ENCODE assay signal across 8 cellular contexts in the genomic region with DNA sequence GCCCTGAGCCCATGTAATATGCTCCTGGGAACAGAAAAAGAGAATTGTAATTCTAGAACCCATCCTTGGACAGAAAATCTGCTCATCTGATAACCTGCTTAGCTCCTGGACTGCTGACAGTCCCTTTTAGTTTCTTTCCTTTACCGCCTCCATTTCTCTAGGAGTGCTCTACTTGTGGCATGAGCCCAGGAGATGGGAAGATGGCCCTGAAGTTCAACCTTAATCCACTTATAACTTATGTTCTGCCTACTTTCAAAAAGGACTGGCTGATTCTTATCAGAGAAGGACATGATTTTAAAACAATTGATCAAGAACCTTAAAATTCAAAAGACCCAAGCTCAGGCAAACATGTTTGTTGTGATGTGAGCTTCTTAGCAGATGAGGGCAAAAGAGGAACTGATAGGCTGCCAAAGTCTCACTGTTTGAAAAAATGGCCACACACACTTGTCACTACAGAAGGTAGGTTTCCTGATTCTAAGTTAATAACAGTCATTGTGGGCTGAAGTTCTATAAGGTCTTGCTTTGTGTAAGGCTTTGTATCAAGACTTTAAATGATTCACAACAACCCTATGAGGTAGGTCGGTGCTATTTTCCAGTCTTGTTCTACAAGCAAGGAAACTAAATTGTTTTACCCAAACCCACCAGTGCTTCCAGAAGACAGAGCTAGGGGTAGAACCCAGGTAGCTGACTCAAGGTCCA.
A peak's percentile ranks its signal among the peaks of the same experiment; 100 is the strongest.
DNase-seq lines count a peak whose midpoint lies in the region; ATAC-seq and TF ChIP-seq lines count a peak whose summit lies in the region.

No MANE protein-coding gene starts in this region.

- peak overlapping the region; percentile 92 for H3K27ac Mint-ChIP-seq in activated naive CD4-positive, alpha-beta T cell treated with anti-CD3 and anti-CD28 coated beads, Interleukin-2, amount 10 ng/mL, durations not matched to agents 7 days and 5 days
- H3K27ac Mint-ChIP-seq in activated B cell treated with CpG ODN at 0.5 μM for 24 hours: peak overlapping the region; percentile 96
- peak overlapping the region; percentile 96 for H3K27ac Mint-ChIP-seq in type B pancreatic cell
- H3K27ac Mint-ChIP-seq in HFFc6: no peak overlapping the region

- peaks cover 87% of the 10 kb centered on the region for H3K4me1 Mint-ChIP-seq in activated naive CD4-positive, alpha-beta T cell treated with anti-CD3 and anti-CD28 coated beads, Interleukin-2, amount 10 ng/mL, durations not matched to agents 7 days and 5 days
- H3K4me1 Mint-ChIP-seq in activated B cell treated with CpG ODN at 0.5 μM for 24 hours: peaks cover 84% of the 10 kb centered on the region
- H3K4me1 Mint-ChIP-seq in type B pancreatic cell (ENCODE audit: unreplicated experiment): peaks cover 11% of the 10 kb centered on the region
- no peaks in the 10 kb centered on the region for H3K4me1 Mint-ChIP-seq in HFFc6 (ENCODE audit: low read depth)

- no peak for DNase-seq in activated naive CD4-positive, alpha-beta T cell treated with anti-CD3 and anti-CD28 coated beads, Interleukin-2, amount 10 ng/mL, durations not matched to agents 7 days and 5 days
- no peak for DNase-seq in activated naive CD4-positive, alpha-beta T cell treated with Interleukin-2 at 50 U/mL for 16 hours
- DNase-seq in activated B cell treated with CpG ODN at 0.5 μM for 24 hours (no peak), type B pancreatic cell (ENCODE audit: extremely low spot score, unreplicated experiment) (no peak), HFFc6 (no peak), NCI-H774 (lab: John Stamatoyannopoulos, UW) (no peak), prostate gland (ENCODE audit: low spot score) (no peak)

- no peaks in the 10 kb centered on the region for H3K4me1 ChIP-seq in prostate gland (replicated peaks)

- H3K36me3 Mint-ChIP-seq in activated naive CD4-positive, alpha-beta T cell treated with anti-CD3 and anti-CD28 coated beads, Interleukin-2, amount 10 ng/mL, durations not matched to agents 7 days and 5 days: peaks cover 49% of the 10 kb centered on the region
- H3K36me3 Mint-ChIP-seq in activated B cell treated with CpG ODN at 0.5 μM for 24 hours (ENCODE audit: low read depth) (peaks cover 6% of the 10 kb centered on the region), type B pancreatic cell (peaks cover 23% of the 10 kb centered on the region), HFFc6 (ENCODE audit: low read depth) (no peaks in the 10 kb centered on the region)

- peak overlapping the region; percentile 31 for H3K4me3 Mint-ChIP-seq in activated naive CD4-positive, alpha-beta T cell treated with anti-CD3 and anti-CD28 coated beads, Interleukin-2, amount 10 ng/mL, durations not matched to agents 7 days and 5 days
- H3K4me3 Mint-ChIP-seq in activated B cell treated with CpG ODN at 0.5 μM for 24 hours: peak overlapping the region; percentile 67
- no peak overlapping the region for H3K4me3 Mint-ChIP-seq in type B pancreatic cell
- no peak overlapping the region for H3K4me3 Mint-ChIP-seq in HFFc6

- 94% methylated on average over 2 of the region's 2 CpGs for WGBS in prostate gland

- H3K27me3 ChIP-seq in prostate gland (replicated peaks; ENCODE audit: insufficient read depth): no peaks in the 10 kb centered on the region

- peaks cover 6% of the 10 kb centered on the region for H3K9me3 Mint-ChIP-seq in activated naive CD4-positive, alpha-beta T cell treated with anti-CD3 and anti-CD28 coated beads, Interleukin-2, amount 10 ng/mL, durations not matched to agents 7 days and 5 days
- H3K9me3 Mint-ChIP-seq in activated B cell treated with CpG ODN at 0.5 μM for 24 hours (no peaks in the 10 kb centered on the region), type B pancreatic cell (no peaks in the 10 kb centered on the region), HFFc6 (no peaks in the 10 kb centered on the region)

- H3K9me3 ChIP-seq in prostate gland: no peaks in the 10 kb centered on the region

- TF ChIP-seq CTCF in activated B cell treated with CpG ODN at 0.5 μM for 24 hours (IDR thresholded peaks at IDR 0.05) (no peak), type B pancreatic cell (conservative IDR thresholded peaks at IDR 0.05) (no peak), HFFc6 (IDR thresholded peaks at IDR 0.05) (no peak), prostate gland (IDR thresholded peaks at IDR 0.05) (no peak)

- POLR2A ChIA-PET in activated B cell treated with CpG ODN at 0.5 μM for 24 hours (lab: Charles Lee): interaction anchor here (1.1 to 10.4 kb wide), 7 partner anchors 10 to 324 kb away, joined by 3 to 268 read pairs (median 5); a partner anchor contains a TSS

- no peak overlapping the region for H3K27ac ChIP-seq in prostate gland

- intact Hi-C loops in activated B cell treated with CpG ODN at 0.5 μM for 24 hours (cut with micrococcal nuclease): loop anchor here (1.0 to 10.0 kb wide), 6 partner anchors 27 to 819 kb away; a partner anchor contains a TSS
- intact Hi-C loops in prostate gland (cut with DNase I): no loop called here

- CTCF ChIA-PET in activated naive CD4-positive, alpha-beta T cell treated with anti-CD3 and anti-CD28 coated beads, Interleukin-2, amount 10 ng/mL, durations not matched to agents 7 days and 5 days (lab: Charles Lee): interaction anchor here (1.0 to 3.2 kb wide), 9 partner anchors 11 to 46 kb away, joined by 3 to 14 read pairs (median 4); no protein-coding TSS in a partner anchor
- CTCF ChIA-PET in activated B cell treated with CpG ODN at 0.5 μM for 24 hours (lab: Charles Lee): interaction anchor here (1.0 to 6.0 kb wide), 7 partner anchors 25 to 323 kb away, joined by 3 to 24 read pairs (median 7); a partner anchor contains a TSS

- ATAC-seq in HG02973 (IDR thresholded peaks at IDR 0.05; ENCODE audit: unreplicated experiment): peak; percentile 65
- ATAC-seq in activated B cell treated with CpG ODN at 0.5 μM for 24 hours (ENCODE audit: low read depth): peak; percentile 47

- no peak overlapping the region for H3K4me3 ChIP-seq in prostate gland

- no peaks in the 10 kb centered on the region for H3K27me3 Mint-ChIP-seq in activated naive CD4-positive, alpha-beta T cell treated with anti-CD3 and anti-CD28 coated beads, Interleukin-2, amount 10 ng/mL, durations not matched to agents 7 days and 5 days
- H3K27me3 Mint-ChIP-seq in activated B cell treated with CpG ODN at 0.5 μM for 24 hours (no peaks in the 10 kb centered on the region), type B pancreatic cell (no peaks in the 10 kb centered on the region), HFFc6 (ENCODE audit: insufficient read depth) (no peaks in the 10 kb centered on the region; the same call in 1 of the 2 replicates)

- H3K36me3 ChIP-seq in prostate gland: no peaks in the 10 kb centered on the region

- no peak for TF ChIP-seq POLR2A in prostate gland (IDR thresholded peaks at IDR 0.05)

Comparison
In these comparisons a context has a peak if more than half of its experiments do, and no peak if none do; other contexts are left out.
1. H3K4me3 Mint-ChIP-seq: peak in activated naive CD4-positive, alpha-beta T cell treated with anti-CD3 and anti-CD28 coated beads, Interleukin-2, amount 10 ng/mL, durations not matched to agents 7 days and 5 days (single experiment) and activated B cell treated with CpG ODN at 0.5 μM for 24 hours (single experiment); none in type B pancreatic cell (single experiment) and HFFc6 (single experiment).